Comparison of ENCODE assay signal across 16 cellular contexts in the genomic region with DNA sequence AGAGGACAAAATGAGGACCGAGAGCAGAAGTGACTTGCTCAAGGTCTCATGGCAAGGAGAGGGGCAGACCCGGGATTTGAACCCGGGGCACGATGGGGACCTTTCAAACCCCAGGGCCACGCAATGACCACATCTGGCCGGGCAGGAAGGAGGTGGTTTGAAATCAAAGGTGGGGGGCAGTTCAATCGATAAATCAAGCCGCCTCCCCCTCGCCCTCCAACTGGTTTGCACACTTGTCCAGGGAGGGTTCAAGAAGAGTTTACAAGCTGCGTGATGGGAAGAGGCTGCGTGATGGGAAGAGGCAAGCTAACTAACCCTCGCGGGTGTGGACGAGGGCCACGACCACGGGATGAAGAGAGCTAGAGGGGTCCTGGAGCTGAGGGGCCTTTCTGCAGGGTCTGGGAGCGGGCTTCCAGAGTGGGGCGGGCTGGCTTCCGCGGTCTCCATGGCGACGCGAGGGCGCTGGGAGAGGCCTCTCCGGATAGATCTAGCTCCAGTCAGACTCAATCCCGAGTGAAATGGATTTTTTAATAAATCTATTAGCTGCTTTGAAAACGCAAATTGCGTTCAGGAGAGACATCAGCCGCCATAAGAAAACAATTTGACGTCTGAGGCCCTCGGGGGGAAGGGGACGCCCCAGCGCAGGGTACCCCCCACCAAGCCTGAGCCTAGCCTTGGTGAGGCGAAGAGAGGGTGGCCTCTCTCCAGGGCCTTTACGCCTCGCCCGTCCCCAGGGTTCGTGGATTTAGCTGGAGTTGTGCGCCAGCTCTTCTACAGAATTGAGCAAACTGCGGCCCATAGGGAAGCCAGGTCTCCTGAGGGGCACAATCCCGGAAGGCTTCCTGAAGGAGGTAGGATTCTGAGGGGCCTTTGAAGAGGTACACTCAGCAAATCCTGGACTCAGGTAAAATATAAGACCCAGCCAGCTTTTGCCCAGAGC.
DNase-seq lines count a peak whose midpoint lies in the region; ATAC-seq and TF ChIP-seq lines count a peak whose summit lies in the region.
"Had no signal": no experiment of that assay in that cellular context is flagged by ENCODE, and none has a peak within 500 bp of the region (broad histone marks: within the 10 kb centered on the region; RNA-seq: fewer than 3 reads in every experiment).

No MANE protein-coding gene starts in this region.

- H3K4me2 ChIP-seq in mesendoderm (ENCODE audit: low read length): no peak overlapping the region
- H3K4me2 ChIP-seq: BLaER1 had no signal

- DNase-seq in CD14-positive monocyte (ENCODE audit: low spot score) (peak; percentile 38), chondrocyte (ENCODE audit: low spot score) (peak; percentile 50), mesendoderm (no peak), testis (peak; percentile 31), lower leg skin (ENCODE audit: low spot score in 2 of 2) (no peak), NCI-H187 treated with DMSO at 0.1 percent for 48 hours (lab: John Stamatoyannopoulos, UW) (no peak)
- no peak for DNase-seq in stimulated activated naive CD8-positive, alpha-beta T cell treated with anti-CD3 and anti-CD28 coated beads, Interleukin-15, amount 100 ng/mL, for 72 hours
- DNase-seq: AML-193; CD4-positive, CD25-positive, alpha-beta regulatory T cell; DMS53; GF-D8; GOT3; H9 had no signal

- H3K4me1 Mint-ChIP-seq in CD14-positive monocyte: no peaks in the 10 kb centered on the region
- H3K4me1 Mint-ChIP-seq in chondrocyte (ENCODE audit: low read depth): no peaks in the 10 kb centered on the region
- H3K4me1 Mint-ChIP-seq in stimulated activated naive CD8-positive, alpha-beta T cell treated with anti-CD3 and anti-CD28 coated beads, Interleukin-15, amount 100 ng/mL, for 72 hours: no peaks in the 10 kb centered on the region
- H3K4me1 Mint-ChIP-seq: CD4-positive, CD25-positive, alpha-beta regulatory T cell; IgD-negative memory B cell had no signal

- no peak overlapping the region for H2BK5ac ChIP-seq in mesendoderm (ENCODE audit: low read length)

- no peak overlapping the region for H3K9ac ChIP-seq in mesendoderm (ENCODE audit: low read length)
- H3K9ac ChIP-seq: BLaER1 had no signal

- no CpG with 5 or more reads among the region's 41 CpGs for WGBS in mesendoderm (ENCODE audit: extremely low coverage, insufficient coverage, low lambda C conversion rate)
- 34 to 45% methylated on average over 37 to 41 of the region's 41 CpGs for WGBS in testis, 2 donors
- WGBS in lower leg skin, 2 donors: 55 to 69% methylated on average over 41 of the region's 41 CpGs

- peak overlapping the region in 1 of 7 donors; percentile 29 for H3K27ac Mint-ChIP-seq in CD14-positive monocyte
- no peak overlapping the region for H3K27ac Mint-ChIP-seq in chondrocyte (ENCODE audit: unreplicated experiment)
- H3K27ac Mint-ChIP-seq in stimulated activated naive CD8-positive, alpha-beta T cell treated with anti-CD3 and anti-CD28 coated beads, Interleukin-15, amount 100 ng/mL, for 72 hours: peak overlapping the region in 1 of 2 donors; percentile 75
- H3K27ac Mint-ChIP-seq: CD4-positive, CD25-positive, alpha-beta regulatory T cell; H9; IgD-negative memory B cell had no signal

- no peaks in the 10 kb centered on the region for H3K79me2 ChIP-seq in mesendoderm (ENCODE audit: control insufficient read depth, insufficient read depth, low read length)

- no peak overlapping the region for H2BK15ac ChIP-seq in mesendoderm (replicated peaks; ENCODE audit: low read depth)

- H3K4me3 ChIP-seq in mesendoderm (ENCODE audit: low read length) (no peak overlapping the region), testis (peak overlapping the region in 1 of 2 donors; percentile 38), lower leg skin (ENCODE audit: low read depth, poor library complexity, severe bottlenecking) (no peak overlapping the region)
- H3K4me3 ChIP-seq: BLaER1 had no signal

- H3K27me3 Mint-ChIP-seq in CD14-positive monocyte (ENCODE audit: low read depth in 3 of 3): peaks cover 0 to 13% (median 4%) of the 10 kb centered on the region in 3 donors
- peaks cover 22% of the 10 kb centered on the region for H3K27me3 Mint-ChIP-seq in chondrocyte (ENCODE audit: low read depth)
- peaks cover 7% of the 10 kb centered on the region for H3K27me3 Mint-ChIP-seq in stimulated activated naive CD8-positive, alpha-beta T cell treated with anti-CD3 and anti-CD28 coated beads, Interleukin-15, amount 100 ng/mL, for 72 hours

- no peaks in the 10 kb centered on the region for H3K9me3 ChIP-seq in testis

- H3K18ac ChIP-seq in mesendoderm (ENCODE audit: low read length): peak overlapping the region; percentile 30

- H3K36me3 Mint-ChIP-seq in CD14-positive monocyte: no peaks in the 10 kb centered on the region
- peaks cover 5% of the 10 kb centered on the region for H3K36me3 Mint-ChIP-seq in chondrocyte (ENCODE audit: low read depth)
- H3K36me3 Mint-ChIP-seq: CD4-positive, CD25-positive, alpha-beta regulatory T cell had no signal

- no peak for TF ChIP-seq POLR2A in testis (IDR thresholded peaks at IDR 0.05)
- TF ChIP-seq POLR2A in lower leg skin (IDR thresholded peaks at IDR 0.05): no peak

- H3K4me3 Mint-ChIP-seq in CD14-positive monocyte (no peak overlapping the region), chondrocyte (ENCODE audit: unreplicated experiment) (no peak overlapping the region)
- no peak overlapping the region for H3K4me3 Mint-ChIP-seq in stimulated activated naive CD8-positive, alpha-beta T cell treated with anti-CD3 and anti-CD28 coated beads, Interleukin-15, amount 100 ng/mL, for 72 hours
- H3K4me3 Mint-ChIP-seq: CD4-positive, CD25-positive, alpha-beta regulatory T cell; H9; IgD-negative memory B cell had no signal

- ATAC-seq in stimulated activated naive CD8-positive, alpha-beta T cell treated with anti-CD3 and anti-CD28 coated beads, Interleukin-15, amount 100 ng/mL, for 72 hours: no peak

- no peak overlapping the region for H2AK5ac ChIP-seq in mesendoderm (ENCODE audit: low read length)

- no peak overlapping the region for H2BK120ac ChIP-seq in mesendoderm (ENCODE audit: low read depth, low read length)

- no peaks in the 10 kb centered on the region for H3K79me1 ChIP-seq in mesendoderm (ENCODE audit: low read length)

- H3K27me3 ChIP-seq in mesendoderm (ENCODE audit: insufficient read depth, low read length, poor library complexity) (no peaks in the 10 kb centered on the region), testis (no peaks in the 10 kb centered on the region)
- H3K27me3 ChIP-seq: BLaER1 had no signal

- intact Hi-C loops in CD14-positive monocyte (cut with micrococcal nuclease): no loop called here
- intact Hi-C loops in testis (cut with DNase I; ENCODE audit: low total_unique reads): no loop called here
- intact Hi-C loops in lower leg skin (cut with DNase I; ENCODE audit: low total_unique reads): no loop called here

- no peak overlapping the region for H3K23ac ChIP-seq in mesendoderm (ENCODE audit: low read length)

- H3K56ac ChIP-seq in mesendoderm (ENCODE audit: low read length): no peak overlapping the region

- H4K5ac ChIP-seq in mesendoderm (ENCODE audit: low read length): no peak overlapping the region

- H3K9me3 Mint-ChIP-seq in CD14-positive monocyte: peaks cover 0 to 7% (median 2%) of the 10 kb centered on the region in 7 donors
- peaks cover 15% of the 10 kb centered on the region for H3K9me3 Mint-ChIP-seq in chondrocyte (ENCODE audit: low read depth)
- H3K9me3 Mint-ChIP-seq in stimulated activated naive CD8-positive, alpha-beta T cell treated with anti-CD3 and anti-CD28 coated beads, Interleukin-15, amount 100 ng/mL, for 72 hours: peaks cover 4 to 5% of the 10 kb centered on the region in 2 donors

- H3K36me3 ChIP-seq in mesendoderm (ENCODE audit: control insufficient read depth, insufficient read depth, low read length): no peaks in the 10 kb centered on the region
- H3K36me3 ChIP-seq in testis (ENCODE audit: low read depth, missing control alignments): no peaks in the 10 kb centered on the region
- H3K36me3 ChIP-seq: BLaER1 had no signal

- H3K27ac ChIP-seq in mesendoderm (ENCODE audit: low read depth, low read length) (no peak overlapping the region), testis (no peak overlapping the region)
- H3K27ac ChIP-seq: 22Rv1, BLaER1 had no signal

- H3K4me1 ChIP-seq in mesendoderm (ENCODE audit: control insufficient read depth, low read depth, low read length): no peaks in the 10 kb centered on the region
- H3K4me1 ChIP-seq in testis: no peaks in the 10 kb centered on the region
- H3K4me1 ChIP-seq: BLaER1 had no signal

- TF ChIP-seq CTCF in CD14-positive monocyte (IDR thresholded peaks at IDR 0.05) (no peak), chondrocyte (IDR thresholded peaks at IDR 0.05) (no peak), testis (IDR thresholded peaks at IDR 0.05) (no peak), lower leg skin (IDR thresholded peaks at IDR 0.05) (no peak)

- no peak overlapping the region for H3K4ac ChIP-seq in mesendoderm (ENCODE audit: low read depth, low read length)

- no peak overlapping the region for H4K8ac ChIP-seq in mesendoderm (ENCODE audit: low read depth, low read length)

Comparison
In these comparisons a context has a peak if more than half of its experiments do, and no peak if none do; other contexts are left out.
1. DNase-seq: peak in CD14-positive monocyte (single experiment), chondrocyte (single experiment) and testis (single experiment); none in mesendoderm (single experiment), lower leg skin (0 of 2), stimulated activated naive CD8-positive, alpha-beta T cell treated with anti-CD3 and anti-CD28 coated beads, Interleukin-15, amount 100 ng/mL, for 72 hours (0 of 2) and NCI-H187 treated with DMSO at 0.1 percent for 48 hours (single experiment).